Comparison of ENCODE assay signal across 31 cellular contexts in genomic region chr3:14640734-14641133, GRCh38. TPM values are rescaled to one million over a fixed set of nuclear protein-coding genes. Genes with fewer than 3 reads are reported as not detected.
"Had no signal": no experiment of that assay in that cellular context is flagged by ENCODE, and none has a peak within 500 bp of the region (broad histone marks: within the 10 kb centered on the region; RNA-seq: fewer than 3 reads in every experiment).

No MANE protein-coding gene starts in this region.

- H3K36me3 ChIP-seq: adrenal gland, brain microvascular endothelial cell, breast epithelium, cardiac muscle cell had no signal

- DNase-seq: activated B cell treated with CpG ODN at 0.5 μM for 24 hours; activated CD4-positive, alpha-beta memory T cell treated with anti-CD3 and anti-CD28 coated beads for 36 hours; activated CD4-positive, alpha-beta T cell treated with anti-CD3 and anti-CD28 coated beads for 4 hours; activated CD4-positive, alpha-beta T cell treated with anti-CD3 and anti-CD28 coated beads, Interleukin-2, amount 10 ng/mL, durations not matched to agents 24 days and 14 days; activated CD4-positive, alpha-beta T cell treated with anti-CD3 and anti-CD28 coated beads, Interleukin-2, amount 50 U/mL, for 1 hour; activated CD4-positive, alpha-beta T cell treated with anti-CD3 and anti-CD28 coated beads, Interleukin-2, amount 50 U/mL, for 4 hours; activated CD4-positive, CD25-positive, alpha-beta regulatory T cell treated with anti-CD3 and anti-CD28 coated beads, Interleukin-2, amount 50 U/mL, for 72 hours; activated CD8-positive, alpha-beta memory T cell treated with anti-CD3 and anti-CD28 coated beads, Interleukin-2, amount 50 U/mL, for 4 hours; activated CD8-positive, alpha-beta T cell treated with anti-CD3 and anti-CD28 coated beads for 36 hours; activated effector memory CD4-positive, alpha-beta T cell treated with anti-CD3 and anti-CD28 coated beads, Interleukin-2, amount 50 U/mL, for 16 hours; activated naive CD4-positive, alpha-beta T cell treated with anti-CD3 and anti-CD28 coated beads for 36 hours; activated naive CD4-positive, alpha-beta T cell treated with anti-CD3 and anti-CD28 coated beads, Interleukin-2, amount 50 U/mL, for 16 hours; activated naive CD8-positive, alpha-beta T cell treated with anti-CD3 and anti-CD28 coated beads for 36 hours; activated T-cell treated with anti-CD3 and anti-CD28 coated beads for 4 hours; activated T-cell treated with anti-CD3 and anti-CD28 coated beads, Interleukin-2, amount 50 U/mL, for 1 hour; activated T-cell treated with anti-CD3 and anti-CD28 coated beads, Interleukin-2, amount 50 U/mL, for 4 hours; activated T-cell treated with anti-CD3 and anti-CD28 coated beads, Interleukin-2, amount 50 U/mL, for 72 hours; amniotic stem cell; aorta; brain microvascular endothelial cell; cerebellar nuclear complex; T-helper 1 cell; T-helper 2 cell; T-helper 9 cell had no signal

- H3K27me3 ChIP-seq: body of pancreas had no signal

- FAIRE-seq: astrocyte, TTC549 had no signal

- H3K4me3 ChIP-seq: adrenal gland, body of pancreas, breast epithelium, cardiac muscle cell had no signal

RNA-seq across cellular contexts. Expression of gene C3orf20, which starts 34.2 kb away (rescaled TPM):
- total RNA-seq: body of pancreas, chondrocyte had no signal
